ENCODE assay signal across 23 cellular contexts in the genomic region with DNA sequence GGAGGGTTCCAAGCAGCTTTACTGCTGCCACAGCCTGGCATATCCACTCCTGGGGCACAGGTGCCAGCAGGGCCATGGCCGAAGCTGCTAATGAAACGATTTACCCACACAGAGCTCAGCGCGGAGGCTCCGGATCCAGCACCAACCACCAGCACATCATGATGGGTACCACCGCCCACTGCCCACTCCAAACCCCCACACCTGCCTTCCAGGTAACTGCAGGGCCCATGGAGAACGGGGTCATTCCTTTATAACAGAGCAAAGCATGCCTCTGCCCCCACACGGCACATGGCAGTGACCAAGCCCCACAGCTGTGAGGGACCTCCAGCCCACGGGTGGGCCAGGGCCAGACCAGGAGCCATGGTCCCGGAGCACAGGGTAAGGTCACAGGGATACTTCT. TPM values are rescaled to one million over a fixed set of nuclear protein-coding genes. Genes with fewer than 3 reads are reported as not detected.
"Had no signal": no experiment of that assay in that cellular context is flagged by ENCODE, and none has a peak within 500 bp of the region (broad histone marks: within the 10 kb centered on the region; RNA-seq: fewer than 3 reads in every experiment).

No MANE protein-coding gene starts in this region.

- H3K27ac Mint-ChIP-seq: memory B cell; mesothelial cell of epicardium; naive B cell; progenitor cell of endocrine pancreas; stimulated activated naive B cell treated with anti-CD40 and anti-IgM and Interleukin-4, amounts not matched to agents 10 μg/mL and 1 μg/mL and 100 μg/mL, for 72 hours had no signal

- H3K4me1 Mint-ChIP-seq: memory B cell; naive B cell; stimulated activated naive B cell treated with anti-CD40 and anti-IgM and Interleukin-4, amounts not matched to agents 10 μg/mL and 1 μg/mL and 100 μg/mL, for 72 hours had no signal

- DNase-seq: islet precursor cell; left ventricle myocardium inferior; naive B cell; occipital lobe; right lobe of liver; stimulated activated CD4-positive, alpha-beta T cell treated with anti-CD3 and anti-CD28 coated beads, Interleukin-12 subunit alpha, Interleukin-12 subunit beta, amount 100 ng/mL, for 4 hours; stimulated activated CD4-positive, alpha-beta T cell treated with anti-CD3 and anti-CD28 coated beads, Interleukin-15, amount 100 ng/mL, for 24 hours; stimulated activated CD4-positive, alpha-beta T cell treated with anti-CD3 and anti-CD28 coated beads, Interleukin-2, amount 100 ng/mL, for 24 hours; stimulated activated CD4-positive, alpha-beta T cell treated with anti-CD3 and anti-CD28 coated beads, Interleukin-4, amount 100 ng/mL, for 1 hour; stimulated activated naive B cell treated with anti-CD40 and anti-IgM and Interleukin-4, amounts not matched to agents 10 μg/mL and 1 μg/mL and 100 μg/mL, for 72 hours; stimulated activated naive CD8-positive, alpha-beta T cell treated with anti-CD3 and anti-CD28 coated beads, Interleukin-15, Interleukin-2, amounts not matched to agents 100 U/mL and 50 U/mL, for 24 hours; stomach; testis; thyroid gland; transverse colon; upper lobe of left lung had no signal

- H3K4me3 Mint-ChIP-seq: memory B cell; mesothelial cell of epicardium; naive B cell; nephron; neural crest cell; stimulated activated naive B cell treated with anti-CD40 and anti-IgM and Interleukin-4, amounts not matched to agents 10 μg/mL and 1 μg/mL and 100 μg/mL, for 72 hours had no signal

- H3K9me3 Mint-ChIP-seq: memory B cell; mesothelial cell of epicardium; naive B cell; nephron; neural crest cell; stimulated activated naive B cell treated with anti-CD40 and anti-IgM and Interleukin-4, amounts not matched to agents 10 μg/mL and 1 μg/mL and 100 μg/mL, for 72 hours had no signal

- H3K36me3 Mint-ChIP-seq: memory B cell; mesothelial cell of epicardium; naive B cell; stimulated activated naive B cell treated with anti-CD40 and anti-IgM and Interleukin-4, amounts not matched to agents 10 μg/mL and 1 μg/mL and 100 μg/mL, for 72 hours had no signal

- ATAC-seq: right lobe of liver; stimulated activated naive B cell treated with anti-CD40 and anti-IgM and Interleukin-4, amounts not matched to agents 10 μg/mL and 1 μg/mL and 100 μg/mL, for 72 hours; stimulated activated naive CD8-positive, alpha-beta T cell treated with anti-CD3 and anti-CD28 coated beads, Interleukin-15, Interleukin-2, amounts not matched to agents 100 U/mL and 50 U/mL, for 24 hours had no signal

RNA-seq across cellular contexts. Expression of a gene that starts 53.2 kb away (rescaled TPM):
- total RNA-seq: kidney epithelial cell, mononuclear cell had no signal
